25 cellular contexts compared by ENCODE assay signal in genomic region chr7:42212541-42213090, GRCh38.
"Had no signal": no experiment of that assay in that cellular context is flagged by ENCODE, and none has a peak within 500 bp of the region (broad histone marks: within the 10 kb centered on the region; RNA-seq: fewer than 3 reads in every experiment).

No MANE protein-coding gene starts in this region.

- H3K9me3 Mint-ChIP-seq: activated naive CD4-positive, alpha-beta T cell treated with anti-CD3 and anti-CD28 coated beads, Interleukin-2, amount 50 U/mL, for 72 hours; activated T-cell treated with anti-CD3 and anti-CD28 coated beads, Interleukin-2, amount 50 U/mL, for 24 hours; activated T-helper 17 cell treated with anti-CD3 and anti-CD28 coated beads, Interleukin-2, amount 50 U/mL, for 72 hours; dendritic cell treated with granulocyte-macrophage colony-stimulating factor and Interleukin-4, amounts not matched to agents 40 ng/mL and 50 ng/mL, for 4 days; natural killer cell; stimulated activated memory B cell treated with anti-CD40 and anti-IgM and Interleukin-4, amounts not matched to agents 10 μg/mL and 1 μg/mL and 100 μg/mL, for 72 hours had no signal

- H3K36me3 ChIP-seq: brain microvascular endothelial cell, right lobe of liver, stomach had no signal

- DNase-seq: activated CD4-positive, alpha-beta T cell treated with anti-CD3 and anti-CD28 coated beads, Interleukin-2, amount 50 U/mL, for 4 hours; activated CD8-positive, alpha-beta memory T cell treated with anti-CD3 and anti-CD28 coated beads for 24 hours; activated CD8-positive, alpha-beta memory T cell treated with anti-CD3 and anti-CD28 coated beads, Interleukin-2, amount 50 U/mL, for 4 hours; activated T-cell treated with anti-CD3 and anti-CD28 coated beads, Interleukin-2, amount 50 U/mL, for 24 hours; aorta; brain microvascular endothelial cell; caudate nucleus; effector CD8-positive, alpha-beta T cell; foreskin keratinocyte; midbrain; natural killer cell; nucleus accumbens; right lobe of liver; stimulated activated CD4-positive, alpha-beta T cell treated with anti-CD3 and anti-CD28 coated beads, Interleukin-15, amount 100 ng/mL, for 24 hours; stomach; T-helper 1 cell; testis; trophoblast cell had no signal

- H3K9ac ChIP-seq: parathyroid adenoma had no signal

- H3K36me3 Mint-ChIP-seq: activated naive CD4-positive, alpha-beta T cell treated with anti-CD3 and anti-CD28 coated beads, Interleukin-2, amount 50 U/mL, for 72 hours; natural killer cell; stimulated activated memory B cell treated with anti-CD40 and anti-IgM and Interleukin-4, amounts not matched to agents 10 μg/mL and 1 μg/mL and 100 μg/mL, for 72 hours had no signal

- H3K9me3 ChIP-seq: right lobe of liver, stomach, testis had no signal

- ATAC-seq: activated naive CD4-positive, alpha-beta T cell treated with anti-CD3 and anti-CD28 coated beads, Interleukin-2, amount 50 U/mL, for 72 hours; activated T-helper 17 cell treated with anti-CD3 and anti-CD28 coated beads, Interleukin-2, amount 50 U/mL, for 72 hours; foreskin keratinocyte; left lobe of liver; natural killer cell; right lobe of liver; stimulated activated memory B cell treated with anti-CD40 and anti-IgM and Interleukin-4, amounts not matched to agents 10 μg/mL and 1 μg/mL and 100 μg/mL, for 72 hours had no signal

- H3K4me3 ChIP-seq: right lobe of liver, skin epidermis, stomach, testis had no signal

- H3K4me3 Mint-ChIP-seq: activated T-cell treated with anti-CD3 and anti-CD28 coated beads, Interleukin-2, amount 50 U/mL, for 24 hours; activated T-helper 17 cell treated with anti-CD3 and anti-CD28 coated beads, Interleukin-2, amount 50 U/mL, for 72 hours; dendritic cell treated with granulocyte-macrophage colony-stimulating factor and Interleukin-4, amounts not matched to agents 40 ng/mL and 50 ng/mL, for 4 days; natural killer cell; stimulated activated memory B cell treated with anti-CD40 and anti-IgM and Interleukin-4, amounts not matched to agents 10 μg/mL and 1 μg/mL and 100 μg/mL, for 72 hours had no signal

- H3K27me3 ChIP-seq: brain microvascular endothelial cell, foreskin keratinocyte, stomach, testis had no signal

- H3K27ac ChIP-seq: brain microvascular endothelial cell, foreskin keratinocyte, parathyroid adenoma, right lobe of liver, stomach, testis had no signal

- H3K4me1 ChIP-seq: foreskin keratinocyte, parathyroid adenoma, right lobe of liver, testis had no signal

- H3K79me2 ChIP-seq: parathyroid adenoma had no signal

- H3K27ac Mint-ChIP-seq: activated naive CD4-positive, alpha-beta T cell treated with anti-CD3 and anti-CD28 coated beads, Interleukin-2, amount 50 U/mL, for 72 hours; activated T-cell treated with anti-CD3 and anti-CD28 coated beads, Interleukin-2, amount 50 U/mL, for 24 hours; activated T-helper 17 cell treated with anti-CD3 and anti-CD28 coated beads, Interleukin-2, amount 50 U/mL, for 72 hours; dendritic cell treated with granulocyte-macrophage colony-stimulating factor and Interleukin-4, amounts not matched to agents 40 ng/mL and 50 ng/mL, for 4 days; natural killer cell; stimulated activated memory B cell treated with anti-CD40 and anti-IgM and Interleukin-4, amounts not matched to agents 10 μg/mL and 1 μg/mL and 100 μg/mL, for 72 hours had no signal

- H3K27me3 Mint-ChIP-seq: stimulated activated memory B cell treated with anti-CD40 and anti-IgM and Interleukin-4, amounts not matched to agents 10 μg/mL and 1 μg/mL and 100 μg/mL, for 72 hours had no signal

- H3K4me1 Mint-ChIP-seq: activated T-helper 17 cell treated with anti-CD3 and anti-CD28 coated beads, Interleukin-2, amount 50 U/mL, for 72 hours; natural killer cell; stimulated activated memory B cell treated with anti-CD40 and anti-IgM and Interleukin-4, amounts not matched to agents 10 μg/mL and 1 μg/mL and 100 μg/mL, for 72 hours had no signal

- H2AFZ ChIP-seq: parathyroid adenoma had no signal
